In genomic region chr22:47276219-47276843, GRCh38 we compare ENCODE assay signal across 15 cellular contexts.
DNase-seq lines count a peak whose midpoint lies in the region; ATAC-seq and TF ChIP-seq lines count a peak whose summit lies in the region.
"Had no signal": no experiment of that assay in that cellular context is flagged by ENCODE, and none has a peak within 500 bp of the region (broad histone marks: within the 10 kb centered on the region; RNA-seq: fewer than 3 reads in every experiment).

No MANE protein-coding gene starts in this region.

- no peaks in the 10 kb centered on the region for H3K9me3 ChIP-seq in uterus

- H3K4me1 ChIP-seq in uterus = no peaks in the 10 kb centered on the region

- H3K27me3 ChIP-seq in uterus = no peaks in the 10 kb centered on the region

- DNase-seq in Caki2 (ENCODE audit: low read depth) (peak; percentile 29), astrocyte of the spinal cord (ENCODE audit: low read depth, low spot score) (peak; percentile 12), renal cortical epithelial cell (ENCODE audit: low read depth) (peak; percentile 1), uterus (no peak), NCI-H187 (lab: John Stamatoyannopoulos, UW) (no peak), kidney tubule cell (ENCODE audit: low spot score) (no peak)
- DNase-seq: H9, Kasumi-1, MV-4-11, NCI-H1436, NCI-H446 treated with DMSO at 0.1 percent for 48 hours, SIG-M5 had no signal

- intact Hi-C loops in uterus (cut with DNase I; ENCODE audit: low total_unique reads) = no loop called here

- in situ Hi-C loops in Caki2 (cut with HindIII; ENCODE audit: low pct_unique_long_range_greater_than_20kb, low sequenced_read_pairs) (no loop called here), astrocyte of the spinal cord (cut with HindIII; ENCODE audit: low sequenced_read_pairs) (no loop called here)

- H3K4me3 ChIP-seq in astrocyte of the spinal cord (ENCODE audit: low read depth, low read length) = no peak overlapping the region
- no peak overlapping the region for H3K4me3 ChIP-seq in uterus
- H3K4me3 ChIP-seq: GM12878 had no signal

- H3K36me3 ChIP-seq in uterus = no peaks in the 10 kb centered on the region

- TF ChIP-seq POLR2A in uterus (IDR thresholded peaks at IDR 0.05) = no peak

- peak overlapping the region; percentile 77 for H3K27ac ChIP-seq in C4-2B
- H3K27ac ChIP-seq in uterus = no peak overlapping the region

- no peak for ATAC-seq in GM21447 (IDR thresholded peaks at IDR 0.05; ENCODE audit: unreplicated experiment)
- ATAC-seq: GM12878 had no signal

- TF ChIP-seq CTCF in C4-2B (conservative IDR thresholded peaks at IDR 0.05) (no peak), astrocyte of the spinal cord (IDR thresholded peaks at IDR 0.05; ENCODE audit: low read depth, low read length) (no peak), uterus (IDR thresholded peaks at IDR 0.05) (no peak)

Comparison
In these comparisons a context has a peak if more than half of its experiments do, and no peak if none do; other contexts are left out.
1. DNase-seq: peak in Caki2 (single experiment), astrocyte of the spinal cord (single experiment) and renal cortical epithelial cell (single experiment); none in uterus (0 of 2), NCI-H187 (0 of 2) and kidney tubule cell (single experiment).